ENCODE assay signal across 23 cellular contexts in genomic region chr21:38321568-38321967, GRCh38.
DNase-seq lines count a peak whose midpoint lies in the region; ATAC-seq and TF ChIP-seq lines count a peak whose summit lies in the region.
"Had no signal": no experiment of that assay in that cellular context is flagged by ENCODE, and none has a peak within 500 bp of the region (broad histone marks: within the 10 kb centered on the region; RNA-seq: fewer than 3 reads in every experiment).

No MANE protein-coding gene starts in this region.

- peak; percentile 46 for DNase-seq in GM23248
- peak; percentile 26 for DNase-seq in coronary artery (ENCODE audit: low spot score)
- DNase-seq in mesenchymal stem cell, result no peak
- no peak for DNase-seq in T-cell
- DNase-seq in amniotic stem cell (lab: John Stamatoyannopoulos, UW), result no peak
- no peak for DNase-seq in putamen (ENCODE audit: low spot score)
- DNase-seq in stomach, result no peak
- DNase-seq: CD4-positive, CD25-positive, alpha-beta regulatory T cell; EL; GF-D8; H9; MG63; NCI-H1417 treated with DMSO at 0.1 percent for 48 hours; NCI-H187 treated with DMSO at 0.1 percent for 48 hours; NCI-H226; NCI-H524; NCI-H774; SJCRH30 had no signal

- H3K9me3 Mint-ChIP-seq in T-cell, result no peaks in the 10 kb centered on the region
- H3K9me3 Mint-ChIP-seq: H9 had no signal

- H3K27me3 ChIP-seq in ACC112 (ENCODE audit: insufficient read depth, low read length) (no peaks in the 10 kb centered on the region), GM23248 (replicated peaks; ENCODE audit: insufficient read depth) (no peaks in the 10 kb centered on the region), mesenchymal stem cell (ENCODE audit: control insufficient read depth in 1 of 2, insufficient read depth in 1 of 2, low read length in 2 of 2) (no peaks in the 10 kb centered on the region), stomach (no peaks in the 10 kb centered on the region)
- H3K27me3 ChIP-seq: MG63, SJCRH30 had no signal

- H3K9me3 ChIP-seq in GM23248 (ENCODE audit: low read depth) (no peaks in the 10 kb centered on the region), mesenchymal stem cell (ENCODE audit: control insufficient read depth, low read length) (no peaks in the 10 kb centered on the region), stomach (no peaks in the 10 kb centered on the region)
- H3K9me3 ChIP-seq: MG63, SJCRH30 had no signal

- H3K14ac ChIP-seq in mesenchymal stem cell (ENCODE audit: low read length in 2 of 2), result no peak overlapping the region

- H3K36me3 ChIP-seq in ACC112 (ENCODE audit: insufficient read depth, low read length), result no peaks in the 10 kb centered on the region
- no peaks in the 10 kb centered on the region for H3K36me3 ChIP-seq in GM23248 (ENCODE audit: low read depth)
- H3K36me3 ChIP-seq in mesenchymal stem cell (ENCODE audit: control insufficient read depth in 1 of 2, insufficient read depth in 2 of 2, low read depth in 1 of 2, low read length in 2 of 2), result peaks cover 0 to 4% of the 10 kb centered on the region in 2 experiments
- H3K36me3 ChIP-seq in stomach, result no peaks in the 10 kb centered on the region
- H3K36me3 ChIP-seq: MG63, SJCRH30 had no signal

- H2BK120ac ChIP-seq in mesenchymal stem cell (ENCODE audit: low read depth, low read length), result no peak overlapping the region

- 18 to 24% methylated on average over 6 of the region's 6 CpGs for WGBS in GM23248 (ENCODE audit: low coverage in 1 of 2, low lambda C conversion rate in 2 of 2, missing lambda C conversion rate in 2 of 2), 2 experiments
- WGBS in mesenchymal stem cell, result 84% methylated on average over 6 of the region's 6 CpGs
- WGBS in stomach, 5 donors, result 77 to 87% (median 83%) methylated on average over 6 of the region's 6 CpGs

- no peaks in the 10 kb centered on the region for H3K79me1 ChIP-seq in mesenchymal stem cell (replicated peaks; ENCODE audit: low read length, poor library complexity, severe bottlenecking)

- H3K4me3 ChIP-seq in ACC112 (ENCODE audit: low read depth, low read length), result no peak overlapping the region
- H3K4me3 ChIP-seq in GM23248, result no peak overlapping the region
- H3K4me3 ChIP-seq in coronary artery, result no peak overlapping the region
- no peak overlapping the region for H3K4me3 ChIP-seq in mesenchymal stem cell (ENCODE audit: insufficient read depth in 1 of 2, low read depth in 1 of 2, low read length in 2 of 2)
- H3K4me3 ChIP-seq in stomach, result no peak overlapping the region
- H3K4me3 ChIP-seq: K562, MG63, SJCRH30 had no signal

- POLR2A ChIA-PET in T-cell (lab: Charles Lee), result interaction anchor here in 1 of 2 donors (0.5 kb wide), 1 partner anchor 1805 kb away, joined by 5 read pairs; no protein-coding TSS in a partner anchor

- CTCF ChIA-PET in T-cell (lab: Charles Lee), result interaction anchor here in 1 of 2 donors (0.6 to 0.7 kb wide), 2 partner anchors 102 to 103 kb away, joined by 3 to 4 read pairs; no protein-coding TSS in a partner anchor

- peaks cover 86% of the 10 kb centered on the region for H3F3A ChIP-seq in GM23248 (ENCODE audit: insufficient read depth)

- no peak for TF ChIP-seq EP300 in stomach (IDR thresholded peaks at IDR 0.05)

- no peak for TF ChIP-seq POLR2A in stomach (IDR thresholded peaks at IDR 0.05)

- H3K4me1 ChIP-seq in ACC112 (ENCODE audit: control insufficient read depth, insufficient read depth, low read length, unreplicated experiment), result peaks cover 43% of the 10 kb centered on the region
- peaks cover 63% of the 10 kb centered on the region for H3K4me1 ChIP-seq in GM23248 (ENCODE audit: insufficient read depth)
- H3K4me1 ChIP-seq in mesenchymal stem cell (ENCODE audit: control insufficient read depth, insufficient read depth, low read depth, low read length), result peaks cover 16% of the 10 kb centered on the region
- H3K4me1 ChIP-seq in stomach, result no peaks in the 10 kb centered on the region
- H3K4me1 ChIP-seq: SJCRH30 had no signal

- H3K79me2 ChIP-seq in ACC112 (ENCODE audit: control insufficient read depth, insufficient read depth, low read length, unreplicated experiment), result no peaks in the 10 kb centered on the region
- no peaks in the 10 kb centered on the region for H3K79me2 ChIP-seq in GM23248 (ENCODE audit: insufficient read depth)

- peak overlapping the region; percentile 29 for H3K4me2 ChIP-seq in GM23248 (ENCODE audit: unreplicated experiment)
- no peak overlapping the region for H3K4me2 ChIP-seq in mesenchymal stem cell (ENCODE audit: low read length, poor library complexity, severe bottlenecking)

- no peaks in the 10 kb centered on the region for H3K27me3 Mint-ChIP-seq in T-cell
- H3K27me3 Mint-ChIP-seq: B cell had no signal

- no peak overlapping the region for H4K8ac ChIP-seq in mesenchymal stem cell (ENCODE audit: low read length)

- H2BK15ac ChIP-seq in mesenchymal stem cell (ENCODE audit: low read depth, poor library complexity, severe bottlenecking), result no peak overlapping the region

- H3K4ac ChIP-seq in mesenchymal stem cell (ENCODE audit: low read depth in 1 of 2, low read length in 2 of 2), result no peak overlapping the region

- H2BK12ac ChIP-seq in mesenchymal stem cell (ENCODE audit: low read length in 2 of 2), result no peak overlapping the region

- no peak overlapping the region for H3K27ac Mint-ChIP-seq in T-cell
- H3K27ac Mint-ChIP-seq: B cell; CD4-positive, CD25-positive, alpha-beta regulatory T cell; H9 had no signal

- no peaks in the 10 kb centered on the region for H3K36me3 Mint-ChIP-seq in T-cell
- H3K36me3 Mint-ChIP-seq: CD4-positive, CD25-positive, alpha-beta regulatory T cell had no signal

- no peak for ATAC-seq in T-cell (replicated peaks in 1 of 4)
- ATAC-seq: K562, Panc1 had no signal

- H3K9me2 ChIP-seq in GM23248 (ENCODE audit: insufficient read depth), result no peaks in the 10 kb centered on the region

- H2BK5ac ChIP-seq in mesenchymal stem cell (ENCODE audit: low read depth, low read length, poor library complexity, severe bottlenecking), result peak overlapping the region; percentile 11

- no peaks in the 10 kb centered on the region for H4K20me1 ChIP-seq in GM23248 (ENCODE audit: insufficient read depth)

- no peak overlapping the region for H4K91ac ChIP-seq in mesenchymal stem cell (ENCODE audit: low read length)

- H2AFZ ChIP-seq in ACC112 (ENCODE audit: low read length, unreplicated experiment), result no peak overlapping the region
- no peak overlapping the region for H2AFZ ChIP-seq in GM23248
- H2AFZ ChIP-seq in mesenchymal stem cell (ENCODE audit: low read depth, low read length), result no peak overlapping the region

- intact Hi-C loops in stomach (cut with DNase I; ENCODE audit: low total_unique reads), result no loop called here

- H3K4me1 Mint-ChIP-seq in T-cell, result peaks cover 15 to 24% (median 23%) of the 10 kb centered on the region in 3 donors
- H3K4me1 Mint-ChIP-seq: B cell had no signal

- peak overlapping the region; percentile 98; the same call in 1 of the 2 replicates for H3K27ac ChIP-seq in ACC112 (ENCODE audit: low read depth, low read length)
- peak overlapping the region; percentile 93 for H3K27ac ChIP-seq in GM23248
- H3K27ac ChIP-seq in coronary artery, result no peak overlapping the region
- no peak overlapping the region for H3K27ac ChIP-seq in mesenchymal stem cell (ENCODE audit: low read length, poor library complexity, severe bottlenecking)
- no peak overlapping the region for H3K27ac ChIP-seq in stomach
- H3K27ac ChIP-seq: 22Rv1, SJCRH30 had no signal

- H3K23ac ChIP-seq in mesenchymal stem cell (ENCODE audit: low read length in 2 of 2), result no peak overlapping the region

- H3K9ac ChIP-seq in GM23248 (no peak overlapping the region), mesenchymal stem cell (ENCODE audit: low read length) (peak overlapping the region; percentile 86)

- no peak overlapping the region for H3K18ac ChIP-seq in mesenchymal stem cell (ENCODE audit: low read depth in 1 of 2, low read length in 2 of 2)

- H2AK5ac ChIP-seq in mesenchymal stem cell (ENCODE audit: low read length, severe bottlenecking), result peak overlapping the region; percentile 89

- TF ChIP-seq CTCF in coronary artery (IDR thresholded peaks at IDR 0.05) (no peak), stomach (IDR thresholded peaks at IDR 0.05) (no peak)

- H3K4me3 Mint-ChIP-seq in T-cell, result no peak overlapping the region
- H3K4me3 Mint-ChIP-seq: B cell; CD4-positive, CD25-positive, alpha-beta regulatory T cell; H9 had no signal

- in situ Hi-C loops in GM23248 (cut with MboI), result no loop called here

Comparison
In these comparisons a context has a peak if more than half of its experiments do, and no peak if none do; other contexts are left out.
1. H3K27ac ChIP-seq: peak in ACC112 (single experiment) and GM23248 (single experiment); none in coronary artery (0 of 2), mesenchymal stem cell (single experiment) and stomach (0 of 5).
2. DNase-seq: peak in GM23248 (single experiment) and coronary artery (single experiment); none in mesenchymal stem cell (single experiment), T-cell (0 of 34), amniotic stem cell (single experiment), putamen (single experiment) and stomach (single experiment).